In genomic region chr22:42626431-42626830, GRCh38 we compare ENCODE assay signal across 17 cellular contexts. TPM values are rescaled to one million over a fixed set of nuclear protein-coding genes. Genes with fewer than 3 reads are reported as not detected.
A peak's percentile ranks its signal among the peaks of the same experiment; 100 is the strongest.
DNase-seq lines count a peak whose midpoint lies in the region; ATAC-seq and TF ChIP-seq lines count a peak whose summit lies in the region.
"Had no signal": no experiment of that assay in that cellular context is flagged by ENCODE, and none has a peak within 500 bp of the region (broad histone marks: within the 10 kb centered on the region; RNA-seq: fewer than 3 reads in every experiment).

No MANE protein-coding gene starts in this region.

- no peak overlapping the region for H3K18ac ChIP-seq in IMR-90 (ENCODE audit: low read depth, low read length)

- H3K14ac ChIP-seq in IMR-90 (replicated peaks; ENCODE audit: low read depth, low read length): no peak overlapping the region

- H2BK120ac ChIP-seq in IMR-90 (ENCODE audit: low read depth, low read length): no peak overlapping the region

- no peaks in the 10 kb centered on the region for H3K4me1 Mint-ChIP-seq in endothelial cell (ENCODE audit: unreplicated experiment)
- peaks cover 8 to 27% of the 10 kb centered on the region in 2 donors for H3K4me1 Mint-ChIP-seq in stimulated activated naive B cell treated with anti-CD40 and anti-IgM and Interleukin-4, amounts not matched to agents 10 μg/mL and 1 μg/mL and 100 μg/mL, for 72 hours

- no peak for ATAC-seq in IMR-90 (ENCODE audit: low read depth)
- no peak for ATAC-seq in stimulated activated naive B cell treated with anti-CD40 and anti-IgM and Interleukin-4, amounts not matched to agents 10 μg/mL and 1 μg/mL and 100 μg/mL, for 72 hours (replicated peaks)
- no peak for ATAC-seq in GM18873 (IDR thresholded peaks at IDR 0.05; ENCODE audit: low FRiP score, unreplicated experiment)
- ATAC-seq: A549, HCT116 had no signal

- no peak overlapping the region for H3K56ac ChIP-seq in IMR-90 (ENCODE audit: extremely low read depth, insufficient read depth, low read length)

- H3K27ac ChIP-seq in IMR-90 (ENCODE audit: insufficient read depth, low read length): no peak overlapping the region
- H3K27ac ChIP-seq: A549, C4-2B had no signal

- H3K4me2 ChIP-seq in IMR-90 (ENCODE audit: low read depth, low read length): no peak overlapping the region
- H3K4me2 ChIP-seq: A549 had no signal

- H2BK20ac ChIP-seq in IMR-90 (ENCODE audit: low read depth, low read length): no peak overlapping the region

- no peaks in the 10 kb centered on the region for H3K9me3 Mint-ChIP-seq in endothelial cell (ENCODE audit: unreplicated experiment)
- H3K9me3 Mint-ChIP-seq in stimulated activated naive B cell treated with anti-CD40 and anti-IgM and Interleukin-4, amounts not matched to agents 10 μg/mL and 1 μg/mL and 100 μg/mL, for 72 hours: no peaks in the 10 kb centered on the region
- H3K9me3 Mint-ChIP-seq: CD4-positive, alpha-beta memory T cell; IgD-negative memory B cell had no signal

- H3K27ac Mint-ChIP-seq in endothelial cell (ENCODE audit: unreplicated experiment): no peak overlapping the region
- peak overlapping the region; percentile 59 for H3K27ac Mint-ChIP-seq in stimulated activated naive B cell treated with anti-CD40 and anti-IgM and Interleukin-4, amounts not matched to agents 10 μg/mL and 1 μg/mL and 100 μg/mL, for 72 hours

- H2BK15ac ChIP-seq in IMR-90 (ENCODE audit: low read depth, low read length): no peak overlapping the region

- BruUV-seq in IMR-90 (replicated peaks; lab: Mats Ljungman, UMichigan): no TSS peak

- H3K36me3 ChIP-seq in H7 (replicated peaks; ENCODE audit: control insufficient read depth, insufficient read depth, low read length) (peaks cover 15% of the 10 kb centered on the region), IMR-90 (ENCODE audit: control insufficient read depth, insufficient read depth, low read length) (peaks cover 70% of the 10 kb centered on the region)

- H4K8ac ChIP-seq in IMR-90 (ENCODE audit: low read depth in 2 of 2, low read length in 2 of 2): no peak overlapping the region

- TF ChIP-seq CTCF in IMR-90 (conservative IDR thresholded peaks at IDR 0.05; ENCODE audit: low read depth, low read length): no peak
- no peak for TF ChIP-seq CTCF in endothelial cell (IDR thresholded peaks at IDR 0.05; ENCODE audit: unreplicated experiment)

- peaks cover 2% of the 10 kb centered on the region for H3K4me1 ChIP-seq in IMR-90 (ENCODE audit: control insufficient read depth, insufficient read depth, low read length)
- H3K4me1 ChIP-seq: BE2C had no signal

- no peaks in the 10 kb centered on the region for H3K9me3 ChIP-seq in IMR-90 (ENCODE audit: control insufficient read depth, insufficient read depth, low read length)
- H3K9me3 ChIP-seq: A549, BE2C had no signal

- intact Hi-C loops in IMR-90 (cut with micrococcal nuclease): no loop called here

- H4K91ac ChIP-seq in IMR-90 (ENCODE audit: insufficient read depth, low read depth, low read length): no peak overlapping the region

- peaks cover 12% of the 10 kb centered on the region for H3K36me3 Mint-ChIP-seq in endothelial cell (ENCODE audit: low read depth, unreplicated experiment)
- H3K36me3 Mint-ChIP-seq in stimulated activated naive B cell treated with anti-CD40 and anti-IgM and Interleukin-4, amounts not matched to agents 10 μg/mL and 1 μg/mL and 100 μg/mL, for 72 hours: peaks cover 38 to 44% of the 10 kb centered on the region in 2 donors

- H4K5ac ChIP-seq in IMR-90 (ENCODE audit: low read depth, low read length): no peak overlapping the region

- H2AFZ ChIP-seq in IMR-90 (replicated peaks; ENCODE audit: low read length, poor library complexity): no peak overlapping the region

- peak overlapping the region; percentile 53 for H3K4me3 Mint-ChIP-seq in endothelial cell (ENCODE audit: unreplicated experiment)
- no peak overlapping the region for H3K4me3 Mint-ChIP-seq in stimulated activated naive B cell treated with anti-CD40 and anti-IgM and Interleukin-4, amounts not matched to agents 10 μg/mL and 1 μg/mL and 100 μg/mL, for 72 hours
- H3K4me3 Mint-ChIP-seq: CD4-positive, alpha-beta memory T cell had no signal

- H3K9ac ChIP-seq in IMR-90 (ENCODE audit: low read depth, low read length): no peak overlapping the region

- DNase-seq in H7: peak; percentile 18
- DNase-seq in IMR-90: no peak
- DNase-seq in endothelial cell (ENCODE audit: low spot score): no peak
- no peak for DNase-seq in stimulated activated naive B cell treated with anti-CD40 and anti-IgM and Interleukin-4, amounts not matched to agents 10 μg/mL and 1 μg/mL and 100 μg/mL, for 72 hours
- DNase-seq in SKM-1 treated with dmso at 0.1 percent for 144 hours (lab: John Stamatoyannopoulos, UW; ENCODE audit: unreplicated experiment): no peak
- DNase-seq: BE2C; CD4-positive, alpha-beta memory T cell; COR-L47; DMS153; DMS79 treated with DMSO at 0.1 percent for 48 hours; GDM1 had no signal

- no peak overlapping the region for H3K23ac ChIP-seq in IMR-90 (ENCODE audit: low read depth, low read length)

- no peak for TF ChIP-seq POLR2A in IMR-90 (IDR thresholded peaks at IDR 0.05; ENCODE audit: low read depth, low read length)

- no peak overlapping the region for H2AK5ac ChIP-seq in IMR-90 (ENCODE audit: low read depth, low read length)

- WGBS in IMR-90 (ENCODE audit: extremely low coverage in 2 of 2, insufficient read length in 1 of 2), 2 experiments: 100% methylated on average over 2 of the region's 7 CpGs; no CpG with 5 or more reads in 1 of the 2 experiments

- in situ Hi-C loops in IMR-90 (cut with MboI; ENCODE audit: low sequenced_read_pairs): no loop called here

- H3K4me3 ChIP-seq in H7 (ENCODE audit: insufficient read depth, low read depth, low read length) (no peak overlapping the region), IMR-90 (ENCODE audit: insufficient read depth, low read depth, low read length) (no peak overlapping the region)
- H3K4me3 ChIP-seq: A549 had no signal

- CTCF ChIA-PET in IMR-90 (lab: Yijun Ruan, JAX): no interaction called here

- H3K27me3 ChIP-seq in H7 (ENCODE audit: control insufficient read depth, insufficient read depth, low read length) (no peaks in the 10 kb centered on the region), IMR-90 (ENCODE audit: control insufficient read depth, insufficient read depth, low read length) (no peaks in the 10 kb centered on the region)
- H3K27me3 ChIP-seq: BE2C had no signal

- H2AK9ac ChIP-seq in IMR-90 (replicated peaks; ENCODE audit: low read depth, low read length, poor library complexity): peak overlapping the region; percentile 42

- H3K9me1 ChIP-seq in IMR-90 (ENCODE audit: insufficient read depth, low read length): 0 out of 2 replicates have a peak, but pooled peaks cover 5% of the 10 kb centered on the region

- H3K79me1 ChIP-seq in IMR-90 (ENCODE audit: low read depth in 1 of 2, low read length in 2 of 2): peaks cover 7 to 36% of the 10 kb centered on the region in 2 experiments

- peaks cover 10% of the 10 kb centered on the region; the same call in 1 of the 2 replicates for H4K20me1 ChIP-seq in IMR-90 (ENCODE audit: insufficient read depth, low read length)

- no peak overlapping the region for H3K4ac ChIP-seq in IMR-90 (ENCODE audit: low read depth, low read length)

- dilution Hi-C loops in IMR-90 (cut with HindIII; ENCODE audit: low sequenced_read_pairs, unreplicated experiment): no loop called here

- POLR2A ChIA-PET in IMR-90 (lab: Charles Lee; ENCODE audit: unreplicated experiment): no interaction called here

- TF ChIP-seq RAD21 in IMR-90 (IDR thresholded peaks at IDR 0.05; ENCODE audit: low read length): no peak

- H3K27me3 Mint-ChIP-seq in endothelial cell (ENCODE audit: unreplicated experiment): peaks cover 19% of the 10 kb centered on the region
- H3K27me3 Mint-ChIP-seq in stimulated activated naive B cell treated with anti-CD40 and anti-IgM and Interleukin-4, amounts not matched to agents 10 μg/mL and 1 μg/mL and 100 μg/mL, for 72 hours: no peaks in the 10 kb centered on the region
- H3K27me3 Mint-ChIP-seq: CD4-positive, alpha-beta memory T cell; IgD-negative memory B cell had no signal

- H2BK5ac ChIP-seq in IMR-90 (ENCODE audit: low read depth, low read length, poor library complexity, severe bottlenecking): no peak overlapping the region

TF ChIP-seq in IMR-90, 13 proteins besides CTCF, POLR2A, EP300 and RAD21 (continues in another document):
- TF ChIP-seq CHD1 (IDR thresholded peaks at IDR 0.05; ENCODE audit: low read depth, low read length): no peak
- TF ChIP-seq MXI1 (IDR thresholded peaks at IDR 0.05; ENCODE audit: borderline replicate concordance, low read depth, low read length): no peak
- no peak for TF ChIP-seq ELK1 (IDR thresholded peaks at IDR 0.05; ENCODE audit: borderline replicate concordance, low read depth, low read length)
- no peak for TF ChIP-seq BHLHE40 (IDR thresholded peaks at IDR 0.05; ENCODE audit: low read depth, low read length)
- TF ChIP-seq RFX5 (IDR thresholded peaks at IDR 0.05; ENCODE audit: low read depth, low read length): no peak

RNA-seq across cellular contexts. Expression of gene POLDIP3, which starts 11.7 kb away (rescaled TPM):
- 43.2 and 47.9 TPM in 2 replicates for total RNA-seq in H7 (2014; rRNA removed; shearing (Covaris generic))
- 28.1 and 33.9 TPM in 2 replicates for total RNA-seq in IMR-90 (2012; rRNA removed)
- polyA plus RNA-seq in IMR-90 (2012; rRNA removed): 43.6 and 45.4 TPM in 2 replicates
- 23.9 and 40.0 TPM in 2 replicates for polyA plus RNA-seq in IMR-90 (2012; cell fraction: cytosol; rRNA removed)
- polyA plus RNA-seq in IMR-90 (2012; cell fraction: nucleus; rRNA removed; ENCODE audit: low replicate concordance): 29.6 and 46.7 TPM in 2 replicates
- 50.0 TPM for total RNA-seq in endothelial cell (ENCODE audit: unreplicated experiment)

RNA-seq across cellular contexts. Expression of gene ATP5MGL, which starts 14.0 kb away (rescaled TPM):
- total RNA-seq in H7 (2014; rRNA removed; shearing (Covaris generic)): 0.42 TPM in 1 of 2 replicates, not detected in the other
- total RNA-seq in IMR-90 (2012; rRNA removed) (0.18 TPM in 1 of 2 replicates, not detected in the other), endothelial cell (ENCODE audit: unreplicated experiment) (0.82 TPM)
- not detected in 2 replicates for polyA plus RNA-seq in IMR-90 (2012; rRNA removed)
- not detected in 2 replicates for polyA plus RNA-seq in IMR-90 (2012; cell fraction: cytosol; rRNA removed)
- 0.10 TPM in 1 of 2 replicates, not detected in the other for polyA plus RNA-seq in IMR-90 (2012; cell fraction: nucleus; rRNA removed; ENCODE audit: low replicate concordance)
- total RNA-seq: H4 had no signal
- polyA plus RNA-seq: A549 had no signal

RNA-seq across cellular contexts. Expression of gene CYB5R3, which starts 22.8 kb away (rescaled TPM):
- total RNA-seq in H7 (2014; rRNA removed; shearing (Covaris generic)): 75.6 and 86.8 TPM in 2 replicates
- total RNA-seq in IMR-90 (2012; rRNA removed) (37.5 and 44.1 TPM in 2 replicates), endothelial cell (ENCODE audit: unreplicated experiment) (125 TPM)
- 362 and 405 TPM in 2 replicates for polyA plus RNA-seq in IMR-90 (2012; rRNA removed)
- polyA plus RNA-seq in IMR-90 (2012; cell fraction: cytosol; rRNA removed): 217 and 450 TPM in 2 replicates
- 98.1 and 215 TPM in 2 replicates for polyA plus RNA-seq in IMR-90 (2012; cell fraction: nucleus; rRNA removed; ENCODE audit: low replicate concordance)
